ENCODE assay signal across 13 cellular contexts in genomic region chr7:51255536-51256243, GRCh38.
DNase-seq lines count a peak whose midpoint lies in the region; ATAC-seq and TF ChIP-seq lines count a peak whose summit lies in the region.
"Had no signal": no experiment of that assay in that cellular context is flagged by ENCODE, and none has a peak within 500 bp of the region (broad histone marks: within the 10 kb centered on the region; RNA-seq: fewer than 3 reads in every experiment).

No MANE protein-coding gene starts in this region.

- no peak overlapping the region for H4K8ac ChIP-seq in neuronal stem cell (ENCODE audit: low read depth, low read length)

- H3K4me1 ChIP-seq in right atrium auricular region (peaks cover 0 to 15% of the 10 kb centered on the region in 2 donors), neuronal stem cell (ENCODE audit: control insufficient read depth in 2 of 2, insufficient read depth in 1 of 2, low read depth in 1 of 2, low read length in 2 of 2) (peaks cover 4 to 11% of the 10 kb centered on the region in 2 donors)

- no peaks in the 10 kb centered on the region for H3K9me3 ChIP-seq in right atrium auricular region
- H3K9me3 ChIP-seq in neuronal stem cell (replicated peaks in 1 of 2; ENCODE audit: control insufficient read depth in 2 of 2, insufficient read depth in 1 of 2, low read depth in 1 of 2, low read length in 2 of 2), result no peaks in the 10 kb centered on the region

- CTCF ChIA-PET in WTC11 (lab: Charles Lee), result interaction anchor here (1.2 to 3.3 kb wide), 5 partner anchors 30 to 111 kb away, joined by 3 to 17 read pairs (median 5); no protein-coding TSS in a partner anchor

- no peaks in the 10 kb centered on the region for H3K79me1 ChIP-seq in neuronal stem cell (ENCODE audit: low read depth, low read length)

- H3K4me1 Mint-ChIP-seq in WTC11, result peaks cover 18% of the 10 kb centered on the region

- no peak overlapping the region for H3K9ac ChIP-seq in neuronal stem cell (ENCODE audit: low read depth, low read length, poor library complexity)

- peak overlapping the region; percentile 15 to 58 for H3K27ac ChIP-seq in right atrium auricular region
- H3K27ac ChIP-seq in neuronal stem cell (replicated peaks; ENCODE audit: low read length), result peak overlapping the region; percentile 65
- H3K27ac ChIP-seq: brain microvascular endothelial cell, epithelial cell of prostate had no signal

- H3K9me3 Mint-ChIP-seq in WTC11, result no peaks in the 10 kb centered on the region

- H4K91ac ChIP-seq in neuronal stem cell (ENCODE audit: low read depth, low read length, poor library complexity), result peak overlapping the region; percentile 74

- H3K27me3 Mint-ChIP-seq in WTC11 (ENCODE audit: low read depth), result no peaks in the 10 kb centered on the region

- DNase-seq in Ammon's horn (ENCODE audit: low spot score) (peak; percentile 62), WTC11 (ENCODE audit: low spot score) (no peak), right atrium auricular region (ENCODE audit: low spot score) (peak; percentile 40), neuronal stem cell (ENCODE audit: low spot score) (no peak), pons (ENCODE audit: low spot score) (no peak), SK-N-DZ (ENCODE audit: low spot score) (no peak)
- DNase-seq in stimulated activated CD4-positive, alpha-beta T cell treated with anti-CD3 and anti-CD28 coated beads, Interleukin-4, amount 100 ng/mL, for 1 hour, result no peak
- DNase-seq: activated CD4-positive, alpha-beta T cell treated with anti-CD3 and anti-CD28 coated beads, Interleukin-2, amount 50 U/mL, for 1 hour; brain microvascular endothelial cell; T-helper 2 cell had no signal

- no peaks in the 10 kb centered on the region for H3K36me3 ChIP-seq in right atrium auricular region
- no peaks in the 10 kb centered on the region for H3K36me3 ChIP-seq in neuronal stem cell (replicated peaks in 1 of 2; ENCODE audit: control insufficient read depth in 2 of 2, insufficient read depth in 2 of 2, low read length in 2 of 2)
- H3K36me3 ChIP-seq: brain microvascular endothelial cell had no signal

- no peak overlapping the region for H3K4me3 ChIP-seq in right atrium auricular region
- H3K4me3 ChIP-seq in neuronal stem cell (ENCODE audit: low read length in 2 of 2), result no peak overlapping the region

- ATAC-seq in WTC11, result peak; percentile 55
- no peak for ATAC-seq in HG03175 (IDR thresholded peaks at IDR 0.05; ENCODE audit: unreplicated experiment)
- ATAC-seq: Panc1 had no signal

- H3K4me2 ChIP-seq in neuronal stem cell (ENCODE audit: insufficient read depth, low read length, poor library complexity, severe bottlenecking), result no peak overlapping the region

- no peaks in the 10 kb centered on the region for H3K27me3 ChIP-seq in right atrium auricular region
- no peaks in the 10 kb centered on the region for H3K27me3 ChIP-seq in neuronal stem cell (ENCODE audit: control insufficient read depth in 3 of 3, insufficient read depth in 3 of 3, low read depth in 1 of 3, low read length in 3 of 3)
- H3K27me3 ChIP-seq: brain microvascular endothelial cell had no signal

- H3K27ac Mint-ChIP-seq in WTC11, result peak overlapping the region; percentile 44; the same call in 1 of the 2 replicates

- TF ChIP-seq CTCF in WTC11 (IDR thresholded peaks at IDR 0.05), result no peak
- TF ChIP-seq CTCF in right atrium auricular region (IDR thresholded peaks at IDR 0.05), result no peak

- POLR2A ChIA-PET in WTC11 (lab: Charles Lee), result interaction anchor here (1.4 kb wide), 1 partner anchor 72 kb away, joined by 3 read pairs; no protein-coding TSS in a partner anchor

- no peaks in the 10 kb centered on the region for H3K36me3 Mint-ChIP-seq in WTC11

- no peak overlapping the region for H2BK5ac ChIP-seq in neuronal stem cell (ENCODE audit: low read length)

- H2BK12ac ChIP-seq in neuronal stem cell (ENCODE audit: low read length), result peak overlapping the region; percentile 88

- peak overlapping the region; percentile 24 for H3K4ac ChIP-seq in neuronal stem cell (ENCODE audit: low read length)

- H2AFZ ChIP-seq in neuronal stem cell (ENCODE audit: low read length), result peak overlapping the region; percentile 76

- H3K23ac ChIP-seq in neuronal stem cell (ENCODE audit: low read depth, low read length, poor library complexity), result no peak overlapping the region

- H2AK5ac ChIP-seq in neuronal stem cell (ENCODE audit: low read depth, low read length), result peak overlapping the region; percentile 90

- H2BK120ac ChIP-seq in neuronal stem cell (ENCODE audit: low read depth, low read length), result no peak overlapping the region

- H3K4me3 Mint-ChIP-seq in WTC11, result no peak overlapping the region

- H2BK15ac ChIP-seq in neuronal stem cell (ENCODE audit: low read length), result peak overlapping the region; percentile 87

- H3K14ac ChIP-seq in neuronal stem cell (ENCODE audit: low read length), result peak overlapping the region; percentile 22

- WGBS in neuronal stem cell (ENCODE audit: extremely low coverage in 2 of 2, insufficient read length in 2 of 2, insufficient replicate concordance in 1 of 2), 2 donors, result no CpG with 5 or more reads among the region's 11 CpGs

- peak overlapping the region; percentile 90 for H3K18ac ChIP-seq in neuronal stem cell (ENCODE audit: low read length)

TF ChIP-seq in WTC11, 78 proteins besides CTCF, POLR2A, EP300 and RAD21:
- TF ChIP-seq ZMAT4 (CRISPR knock-in tag; IDR thresholded peaks at IDR 0.05) (no peak), RORB (CRISPR knock-in tag; IDR thresholded peaks at IDR 0.05) (no peak), FOXK1 (CRISPR knock-in tag; IDR thresholded peaks at IDR 0.05) (no peak), PRDM15 (CRISPR knock-in tag; IDR thresholded peaks at IDR 0.05) (no peak), GRHL2 (CRISPR knock-in tag; IDR thresholded peaks at IDR 0.05; ENCODE audit: insufficient replicate concordance, severe bottlenecking) (no peak), ZNF671 (CRISPR knock-in tag; IDR thresholded peaks at IDR 0.05) (no peak), KAT7 (CRISPR knock-in tag; IDR thresholded peaks at IDR 0.05; ENCODE audit: borderline replicate concordance) (no peak)
- TF ChIP-seq, protein P1, sequence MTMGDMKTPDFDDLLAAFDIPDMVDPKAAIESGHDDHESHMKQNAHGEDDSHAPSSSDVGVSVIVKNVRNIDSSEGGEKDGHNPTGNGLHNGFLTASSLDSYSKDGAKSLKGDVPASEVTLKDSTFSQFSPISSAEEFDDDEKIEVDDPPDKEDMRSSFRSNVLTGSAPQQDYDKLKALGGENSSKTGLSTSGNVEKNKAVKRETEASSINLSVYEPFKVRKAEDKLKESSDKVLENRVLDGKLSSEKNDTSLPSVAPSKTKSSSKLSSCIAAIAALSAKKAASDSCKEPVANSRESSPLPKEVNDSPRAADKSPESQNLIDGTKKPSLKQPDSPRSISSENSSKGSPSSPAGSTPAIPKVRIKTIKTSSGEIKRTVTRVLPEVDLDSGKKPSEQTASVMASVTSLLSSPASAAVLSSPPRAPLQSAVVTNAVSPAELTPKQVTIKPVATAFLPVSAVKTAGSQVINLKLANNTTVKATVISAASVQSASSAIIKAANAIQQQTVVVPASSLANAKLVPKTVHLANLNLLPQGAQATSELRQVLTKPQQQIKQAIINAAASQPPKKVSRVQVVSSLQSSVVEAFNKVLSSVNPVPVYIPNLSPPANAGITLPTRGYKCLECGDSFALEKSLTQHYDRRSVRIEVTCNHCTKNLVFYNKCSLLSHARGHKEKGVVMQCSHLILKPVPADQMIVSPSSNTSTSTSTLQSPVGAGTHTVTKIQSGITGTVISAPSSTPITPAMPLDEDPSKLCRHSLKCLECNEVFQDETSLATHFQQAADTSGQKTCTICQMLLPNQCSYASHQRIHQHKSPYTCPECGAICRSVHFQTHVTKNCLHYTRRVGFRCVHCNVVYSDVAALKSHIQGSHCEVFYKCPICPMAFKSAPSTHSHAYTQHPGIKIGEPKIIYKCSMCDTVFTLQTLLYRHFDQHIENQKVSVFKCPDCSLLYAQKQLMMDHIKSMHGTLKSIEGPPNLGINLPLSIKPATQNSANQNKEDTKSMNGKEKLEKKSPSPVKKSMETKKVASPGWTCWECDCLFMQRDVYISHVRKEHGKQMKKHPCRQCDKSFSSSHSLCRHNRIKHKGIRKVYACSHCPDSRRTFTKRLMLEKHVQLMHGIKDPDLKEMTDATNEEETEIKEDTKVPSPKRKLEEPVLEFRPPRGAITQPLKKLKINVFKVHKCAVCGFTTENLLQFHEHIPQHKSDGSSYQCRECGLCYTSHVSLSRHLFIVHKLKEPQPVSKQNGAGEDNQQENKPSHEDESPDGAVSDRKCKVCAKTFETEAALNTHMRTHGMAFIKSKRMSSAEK (CRISPR knock-in tag; IDR thresholded peaks at IDR 0.05; ENCODE audit: borderline replicate concordance), result no peak

Comparison
In these comparisons a context has a peak if more than half of its experiments do, and no peak if none do; other contexts are left out.
1. DNase-seq: peak in Ammon's horn (single experiment) and right atrium auricular region (single experiment); none in WTC11 (single experiment), neuronal stem cell (single experiment), pons (single experiment), SK-N-DZ (single experiment) and stimulated activated CD4-positive, alpha-beta T cell treated with anti-CD3 and anti-CD28 coated beads, Interleukin-4, amount 100 ng/mL, for 1 hour (single experiment).